8 cellular contexts compared by ENCODE assay signal in genomic region chr11:33329705-33330329, GRCh38. TPM values are rescaled to one million over a fixed set of nuclear protein-coding genes. Genes with fewer than 3 reads are reported as not detected.
DNase-seq lines count a peak whose midpoint lies in the region; ATAC-seq lines count a peak whose summit lies in the region.

No MANE protein-coding gene starts in this region.

- no peaks in the 10 kb centered on the region for H3K27me3 ChIP-seq in CD4-positive, alpha-beta memory T cell (ENCODE audit: insufficient read depth, low read length)

- H3K27ac ChIP-seq in CD4-positive, alpha-beta memory T cell (ENCODE audit: low read depth, low read length) = no peak overlapping the region

- ATAC-seq in GM19324 (IDR thresholded peaks at IDR 0.05; ENCODE audit: low FRiP score, unreplicated experiment) (peak; percentile 48), GM19397 (IDR thresholded peaks at IDR 0.05; ENCODE audit: unreplicated experiment) (no peak)

- H3K36me3 Mint-ChIP-seq in CD4-positive, alpha-beta memory T cell = peaks cover 3 to 11% of the 10 kb centered on the region in 2 donors

- POLR2A ChIA-PET in CD4-positive, alpha-beta memory T cell (lab: Charles Lee; ENCODE audit: partially characterized antibody) = no interaction called here

- DNase-seq in CD4-positive, alpha-beta memory T cell = peak; percentile 47 to 56 (median 49)
- DNase-seq in LoVo (ENCODE audit: low spot score) (peak; percentile 57), SK-N-DZ (ENCODE audit: low spot score) (peak; percentile 76), brain pericyte (ENCODE audit: low read depth, low spot score) (peak; percentile 26), iris pigment epithelial cell (ENCODE audit: low read depth) (peak; percentile 73)
- DNase-seq in stimulated activated CD4-positive, alpha-beta T cell treated with anti-CD3 and anti-CD28 coated beads, Interleukin-2, amount 100 ng/mL, for 24 hours = peak; percentile 24 to 28

- no peaks in the 10 kb centered on the region for H3K36me3 ChIP-seq in CD4-positive, alpha-beta memory T cell (ENCODE audit: insufficient read depth, low read length)

- intact Hi-C loops in CD4-positive, alpha-beta memory T cell (cut with micrococcal nuclease) = loop anchor here (1.0 kb wide), 4 partner anchors 72 to 370 kb away; partner anchors contain the start of gene CSTF3

- peak overlapping the region in 4 of 7 donors; percentile 31 to 73 (median 54) for H3K27ac Mint-ChIP-seq in CD4-positive, alpha-beta memory T cell

- no peaks in the 10 kb centered on the region for H3K9me3 ChIP-seq in CD4-positive, alpha-beta memory T cell (ENCODE audit: control insufficient read depth in 1 of 2, low read length in 2 of 2)

- H3K27me3 Mint-ChIP-seq in CD4-positive, alpha-beta memory T cell = no peaks in the 10 kb centered on the region

- peaks cover 17 to 33% (median 24%) of the 10 kb centered on the region in 4 donors for H3K4me1 Mint-ChIP-seq in CD4-positive, alpha-beta memory T cell

- CTCF ChIA-PET in CD4-positive, alpha-beta memory T cell (lab: Charles Lee; ENCODE audit: partially characterized antibody) = interaction anchor here (0.7 to 2.9 kb wide), 11 partner anchors 8 to 374 kb away, joined by 3 to 49 read pairs (median 4); partner anchors contain the start of gene CSTF3

- H3K4me3 ChIP-seq in CD4-positive, alpha-beta memory T cell (ENCODE audit: low read length in 2 of 2) = no peak overlapping the region

- peaks cover under 1% of the 10 kb centered on the region for H3K4me1 ChIP-seq in CD4-positive, alpha-beta memory T cell (ENCODE audit: insufficient read depth, low read length)

- no peaks in the 10 kb centered on the region for H3K9me3 Mint-ChIP-seq in CD4-positive, alpha-beta memory T cell

- no peak overlapping the region for H3K4me3 Mint-ChIP-seq in CD4-positive, alpha-beta memory T cell

RNA-seq across cellular contexts. Expression of gene KIAA1549L, which starts 46.1 kb away (rescaled TPM):
- total RNA-seq in CD4-positive, alpha-beta memory T cell = not detected
- polyA plus RNA-seq in CD4-positive, alpha-beta memory T cell = not detected
- polyA plus RNA-seq in SK-N-DZ (2014; cell fraction: cytosol; rRNA removed) = 8.7 and 11.9 TPM in 2 replicates
- 4.1 and 10.6 TPM in 2 replicates for polyA plus RNA-seq in SK-N-DZ (2014; cell fraction: nucleus; rRNA removed)

Comparison
In these comparisons a context has a peak if more than half of its experiments do, and no peak if none do; other contexts are left out.
1. DNase-seq: peak in every context shown above with its lines; median percentile 76 in SK-N-DZ; 73 in iris pigment epithelial cell; 57 in LoVo; 49 in CD4-positive, alpha-beta memory T cell; 26 in brain pericyte; 26 in stimulated activated CD4-positive, alpha-beta T cell treated with anti-CD3 and anti-CD28 coated beads, Interleukin-2, amount 100 ng/mL, for 24 hours.